ENCODE assay signal across 30 cellular contexts in genomic region chr17:7266784-7267183, GRCh38. TPM values are rescaled to one million over a fixed set of nuclear protein-coding genes. Genes with fewer than 3 reads are reported as not detected.
A peak's percentile ranks its signal among the peaks of the same experiment; 100 is the strongest.
DNase-seq lines count a peak whose midpoint lies in the region; ATAC-seq, FAIRE-seq and TF ChIP-seq lines count a peak whose summit lies in the region.
"Had no signal": no experiment of that assay in that cellular context is flagged by ENCODE, and none has a peak within 500 bp of the region (broad histone marks: within the 10 kb centered on the region; RNA-seq: fewer than 3 reads in every experiment).

No MANE protein-coding gene starts in this region.

- peak overlapping the region; percentile 32; the same call in 1 of the 2 replicates for H3K4me2 ChIP-seq in HepG2 (ENCODE audit: low read depth, low read length)
- H3K4me2 ChIP-seq: BLaER1 had no signal

- H3K27ac Mint-ChIP-seq in mesothelial cell of epicardium, result peak overlapping the region; percentile 15
- no peak overlapping the region for H3K27ac Mint-ChIP-seq in activated naive CD8-positive, alpha-beta T cell treated with anti-CD3 and anti-CD28 coated beads, Interleukin-2, amount 50 U/mL, for 24 hours
- H3K27ac Mint-ChIP-seq: nephron progenitor cell had no signal

- H2AFZ ChIP-seq in HepG2 (ENCODE audit: low read length), result no peak overlapping the region
- H2AFZ ChIP-seq: parathyroid adenoma had no signal

- H3K9me3 ChIP-seq in HepG2 (ENCODE audit: low read length) (no peaks in the 10 kb centered on the region), right lobe of liver (no peaks in the 10 kb centered on the region)
- H3K9me3 ChIP-seq: adrenal gland, BLaER1, gastroesophageal sphincter, tibial nerve had no signal

- H3K9ac ChIP-seq in HepG2 (ENCODE audit: insufficient read depth, low read depth, low read length), result no peak overlapping the region
- H3K9ac ChIP-seq: BLaER1, parathyroid adenoma had no signal

- TF ChIP-seq CTCF in HepG2 (CRISPR knock-in tag; IDR thresholded peaks at IDR 0.05) (no peak), right lobe of liver (IDR thresholded peaks at IDR 0.05) (no peak), mesothelial cell of epicardium (IDR thresholded peaks at IDR 0.05; ENCODE audit: unreplicated experiment) (no peak)

- in situ Hi-C loops in HepG2 (cut with HindIII; ENCODE audit: extremely low pct_ligation_motif_present, low pct_unique_long_range_greater_than_20kb), result no loop called here

- H3K4me1 ChIP-seq in HepG2 (ENCODE audit: insufficient read depth, low read length), result peaks cover 62% of the 10 kb centered on the region
- H3K4me1 ChIP-seq in right lobe of liver, result peaks cover 0 to 18% (median 5%) of the 10 kb centered on the region in 4 donors

- TF ChIP-seq EP300 in HepG2 (IDR thresholded peaks at IDR 0.05; ENCODE audit: low read depth in 2 of 2, low read length in 2 of 2) (no peak), HepG2 (CRISPR knock-in tag; IDR thresholded peaks at IDR 0.05; ENCODE audit: borderline replicate concordance) (no peak)

- no peak for TF ChIP-seq RAD21 in HepG2 (CRISPR knock-in tag; IDR thresholded peaks at IDR 0.05)

- H3K4me3 ChIP-seq in HepG2 (replicated peaks in 1 of 3; ENCODE audit: insufficient read depth in 1 of 3, low read depth in 2 of 3, low read length in 3 of 3) (no peak overlapping the region), right lobe of liver (no peak overlapping the region)
- H3K4me3 ChIP-seq: adrenal gland, BLaER1, gastroesophageal sphincter, tibial nerve had no signal

- peaks cover 16% of the 10 kb centered on the region for H3K4me1 Mint-ChIP-seq in mesothelial cell of epicardium
- peaks cover 25% of the 10 kb centered on the region for H3K4me1 Mint-ChIP-seq in activated naive CD8-positive, alpha-beta T cell treated with anti-CD3 and anti-CD28 coated beads, Interleukin-2, amount 50 U/mL, for 24 hours

- DNase-seq in HepG2 (ENCODE audit: low spot score), result no peak
- no peak for DNase-seq in right lobe of liver
- DNase-seq in amniotic epithelial cell (ENCODE audit: low read depth), result peak; percentile 49
- DNase-seq in mesothelial cell of epicardium (ENCODE audit: low spot score in 2 of 2, unreplicated experiment in 2 of 2), result no peak
- DNase-seq in HT-29 (ENCODE audit: low spot score), result no peak
- DNase-seq in NCI-H446 treated with DMSO at 0.1 percent for 48 hours (lab: John Stamatoyannopoulos, UW), result no peak
- no peak for DNase-seq in activated naive CD8-positive, alpha-beta T cell treated with anti-CD3 and anti-CD28 coated beads, Interleukin-2, amount 50 U/mL, for 24 hours
- DNase-seq: activated CD8-positive, alpha-beta memory T cell treated with anti-CD3 and anti-CD28 coated beads for 24 hours; activated T-cell treated with anti-CD3 and anti-CD28 coated beads, Interleukin-2, amount 50 U/mL, for 1 hour; adrenal gland; Calu3; effector memory CD4-positive, alpha-beta T cell; Kasumi-1; NCI-H1048; NCI-H187 treated with DMSO at 0.1 percent for 48 hours; NCI-H82; nephron progenitor cell had no signal

- H3K79me2 ChIP-seq in HepG2 (ENCODE audit: insufficient read depth, low read length), result no peaks in the 10 kb centered on the region
- H3K79me2 ChIP-seq: parathyroid adenoma had no signal

- no peak for FAIRE-seq in HepG2 (lab: Jason Lieb, UNC)
- FAIRE-seq: colon, keratinocyte had no signal

- H3K4me3 Mint-ChIP-seq in mesothelial cell of epicardium, result no peak overlapping the region
- H3K4me3 Mint-ChIP-seq in activated naive CD8-positive, alpha-beta T cell treated with anti-CD3 and anti-CD28 coated beads, Interleukin-2, amount 50 U/mL, for 24 hours, result no peak overlapping the region
- H3K4me3 Mint-ChIP-seq: nephron progenitor cell had no signal

- 0% methylated on average over 1 of the region's 1 CpG for WGBS in HepG2 (ENCODE audit: low lambda C conversion rate)
- WGBS in right lobe of liver (ENCODE audit: insufficient coverage, low coverage, low lambda C conversion rate, missing lambda C conversion rate), result 5% methylated on average over 1 of the region's 1 CpG

- peak; percentile 25; the same call in 1 of the 3 replicates for ATAC-seq in HepG2
- no peak for ATAC-seq in right lobe of liver
- ATAC-seq in GM21515 (IDR thresholded peaks at IDR 0.05; ENCODE audit: unreplicated experiment), result no peak
- ATAC-seq in activated naive CD8-positive, alpha-beta T cell treated with anti-CD3 and anti-CD28 coated beads, Interleukin-2, amount 50 U/mL, for 24 hours, result no peak
- ATAC-seq: esophagus mucosa, gastroesophageal sphincter, sciatic nerve had no signal

- no peaks in the 10 kb centered on the region for H4K20me1 ChIP-seq in HepG2 (ENCODE audit: insufficient read depth, low read length)

- no TSS peak for BruUV-seq in HepG2 (replicated peaks; lab: Mats Ljungman, UMichigan)

- TF ChIP-seq POLR2A in HepG2 (IDR thresholded peaks at IDR 0.05; ENCODE audit: insufficient read depth in 1 of 2, low read depth in 2 of 2, low read length in 2 of 2) (no peak), right lobe of liver (IDR thresholded peaks at IDR 0.05) (no peak)

- POLR2A ChIA-PET in HepG2 (lab: Yijun Ruan, JAX), result interaction anchor here (0.8 to 3.2 kb wide), 10 partner anchors 8 to 348 kb away, joined by 3 to 26 read pairs (median 4); partner anchors contain the start of genes ACADVL, CTDNEP1, DLG4 and DVL2

- no peak overlapping the region for H3K27ac ChIP-seq in HepG2 (ENCODE audit: extremely low read length, insufficient read depth, low read length)
- H3K27ac ChIP-seq in right lobe of liver, result no peak overlapping the region
- H3K27ac ChIP-seq: adrenal gland, BLaER1, gastroesophageal sphincter, parathyroid adenoma, RWPE1, tibial nerve had no signal

- intact Hi-C loops in HepG2 (cut with micrococcal nuclease; ENCODE audit: unreplicated experiment) (no loop called here), right lobe of liver (cut with DNase I) (no loop called here)

- H3K27me3 ChIP-seq in HepG2 (ENCODE audit: control insufficient read depth in 1 of 2, insufficient read depth in 2 of 2, low read length in 2 of 2) (no peaks in the 10 kb centered on the region), right lobe of liver (no peaks in the 10 kb centered on the region)
- H3K27me3 ChIP-seq: adrenal gland had no signal

- no peaks in the 10 kb centered on the region for H3K36me3 ChIP-seq in HepG2 (replicated peaks in 1 of 2; ENCODE audit: control insufficient read depth in 1 of 2, insufficient read depth in 2 of 2, low read length in 2 of 2)
- no peaks in the 10 kb centered on the region for H3K36me3 ChIP-seq in right lobe of liver
- H3K36me3 ChIP-seq: adrenal gland, BLaER1, gastroesophageal sphincter, tibial nerve had no signal

- CTCF ChIA-PET in HepG2 (lab: Yijun Ruan, JAX; ENCODE audit: low intra/inter-chr PET ratio, low total read pairs), result no interaction called here

- no peaks in the 10 kb centered on the region for H3K9me3 Mint-ChIP-seq in mesothelial cell of epicardium
- H3K9me3 Mint-ChIP-seq in activated naive CD8-positive, alpha-beta T cell treated with anti-CD3 and anti-CD28 coated beads, Interleukin-2, amount 50 U/mL, for 24 hours, result no peaks in the 10 kb centered on the region
- H3K9me3 Mint-ChIP-seq: nephron progenitor cell had no signal

- H3K36me3 Mint-ChIP-seq in mesothelial cell of epicardium, result no peaks in the 10 kb centered on the region
- no peaks in the 10 kb centered on the region for H3K36me3 Mint-ChIP-seq in activated naive CD8-positive, alpha-beta T cell treated with anti-CD3 and anti-CD28 coated beads, Interleukin-2, amount 50 U/mL, for 24 hours (ENCODE audit: low read depth)

- H3K27me3 Mint-ChIP-seq in mesothelial cell of epicardium (ENCODE audit: low read depth), result peaks cover 32% of the 10 kb centered on the region
- peaks cover 21% of the 10 kb centered on the region for H3K27me3 Mint-ChIP-seq in activated naive CD8-positive, alpha-beta T cell treated with anti-CD3 and anti-CD28 coated beads, Interleukin-2, amount 50 U/mL, for 24 hours

RNA-seq across cellular contexts. Expression of gene CLDN7, which starts 4.5 kb away (rescaled TPM):
- total RNA-seq in HepG2 (2016; rRNA removed; fragmentation: Illumina TruSeq; extraction: Trizol) (not detected in 2 replicates), right lobe of liver (100 to 1,000 TPM in 1 of 6 experiments, 10 to 100 TPM in 4, 1 to 10 TPM in 1; 9.6 to 114 (median 23.3) TPM), mesothelial cell of epicardium (79.2 to 86.1 TPM (median 79.9 TPM) in 3 replicates)
- total RNA-seq in HepG2 (2016; cell fraction: cytosol; rRNA removed; fragmentation: Illumina TruSeq; extraction: Trizol; ENCODE audit: low read depth), result not detected in 2 replicates
- total RNA-seq in HepG2 (2016; cell fraction: insoluble cytoplasmic fraction; rRNA removed; fragmentation: Illumina TruSeq; extraction: Trizol), result not detected in 2 replicates
- not detected in 2 replicates for total RNA-seq in HepG2 (2016; cell fraction: membrane; rRNA removed; fragmentation: Illumina TruSeq; extraction: Trizol)
- not detected in 2 replicates for total RNA-seq in HepG2 (2016; cell fraction: nucleus; rRNA removed; fragmentation: Illumina TruSeq; extraction: Trizol)
- not detected in 2 replicates for polyA plus RNA-seq in HepG2 (2011; rRNA removed)
- not detected in 2 replicates for polyA plus RNA-seq in HepG2 (2011; cell fraction: cytosol; rRNA removed)
- not detected in 2 replicates for polyA plus RNA-seq in HepG2 (2011; cell fraction: nucleus; rRNA removed)
- polyA plus RNA-seq in HepG2 (2012), result not detected in 2 replicates
- polyA plus RNA-seq in HepG2 (2016; cell fraction: cytosol; fragmentation: Illumina TruSeq; extraction: Trizol; ENCODE audit: low read depth), result not detected in 2 replicates
- polyA plus RNA-seq in HepG2 (2016; cell fraction: insoluble cytoplasmic fraction; fragmentation: Illumina TruSeq; extraction: Trizol; ENCODE audit: low read depth), result not detected in 2 replicates
- polyA plus RNA-seq in HepG2 (2016; cell fraction: membrane; fragmentation: Illumina TruSeq; extraction: Trizol; ENCODE audit: low read depth), result not detected in 2 replicates
- not detected in 2 replicates for polyA plus RNA-seq in HepG2 (2016; cell fraction: nucleus; fragmentation: Illumina TruSeq; extraction: Trizol; ENCODE audit: insufficient read depth, low read depth)
- 10.0 TPM in 1 of 2 replicates, not detected in the other for polyA minus RNA-seq in HepG2 (2011; rRNA and poly(A)+ RNA removed; ENCODE audit: low replicate concordance)
- polyA minus RNA-seq in HepG2 (2011; cell fraction: cytosol; rRNA and poly(A)+ RNA removed), result not detected in 2 replicates
- polyA minus RNA-seq in HepG2 (2011; cell fraction: nucleus; rRNA and poly(A)+ RNA removed), result not detected in 2 replicates
- total RNA-seq in HT-29 (2014; rRNA removed; shearing (Covaris generic)), result 383 and 429 TPM in 2 replicates
- total RNA-seq: A673, Daoy had no signal

RNA-seq across cellular contexts. Expression of gene SLC2A4, which starts 14.7 kb away (rescaled TPM):
- total RNA-seq in HepG2 (2016; rRNA removed; fragmentation: Illumina TruSeq; extraction: Trizol) (2.6 and 5.8 TPM in 2 replicates), right lobe of liver (1 to 10 TPM in 4 of 6 experiments, under 1 TPM in 2; 0.66 to 2.1 (median 1.4) TPM), mesothelial cell of epicardium (1.6 to 1.8 TPM (median 1.6 TPM) in 3 replicates)
- 1.1 and 1.3 TPM in 2 replicates for total RNA-seq in HepG2 (2016; cell fraction: cytosol; rRNA removed; fragmentation: Illumina TruSeq; extraction: Trizol; ENCODE audit: low read depth)
- 2.6 and 6.2 TPM in 2 replicates for total RNA-seq in HepG2 (2016; cell fraction: insoluble cytoplasmic fraction; rRNA removed; fragmentation: Illumina TruSeq; extraction: Trizol)
- total RNA-seq in HepG2 (2016; cell fraction: membrane; rRNA removed; fragmentation: Illumina TruSeq; extraction: Trizol), result 2.9 and 3.0 TPM in 2 replicates
- total RNA-seq in HepG2 (2016; cell fraction: nucleus; rRNA removed; fragmentation: Illumina TruSeq; extraction: Trizol), result 5.2 and 8.4 TPM in 2 replicates
- polyA plus RNA-seq in HepG2 (2011; rRNA removed), result 4.9 and 6.3 TPM in 2 replicates
- polyA plus RNA-seq in HepG2 (2011; cell fraction: cytosol; rRNA removed), result 3.9 and 5.4 TPM in 2 replicates
- polyA plus RNA-seq in HepG2 (2011; cell fraction: nucleus; rRNA removed), result 13.8 and 15.9 TPM in 2 replicates
- 1.9 and 2.8 TPM in 2 replicates for polyA plus RNA-seq in HepG2 (2012)
- polyA plus RNA-seq in HepG2 (2016; cell fraction: cytosol; fragmentation: Illumina TruSeq; extraction: Trizol; ENCODE audit: low read depth), result 0.44 and 0.46 TPM in 2 replicates
- 1.6 and 2.0 TPM in 2 replicates for polyA plus RNA-seq in HepG2 (2016; cell fraction: insoluble cytoplasmic fraction; fragmentation: Illumina TruSeq; extraction: Trizol; ENCODE audit: low read depth)
- 1.1 and 1.3 TPM in 2 replicates for polyA plus RNA-seq in HepG2 (2016; cell fraction: membrane; fragmentation: Illumina TruSeq; extraction: Trizol; ENCODE audit: low read depth)
- polyA plus RNA-seq in HepG2 (2016; cell fraction: nucleus; fragmentation: Illumina TruSeq; extraction: Trizol; ENCODE audit: insufficient read depth, low read depth), result 8.0 and 10.3 TPM in 2 replicates
- polyA minus RNA-seq in HepG2 (2011; rRNA and poly(A)+ RNA removed; ENCODE audit: low replicate concordance), result 0.68 and 20.8 TPM in 2 replicates
- 5.3 and 5.8 TPM in 2 replicates for polyA minus RNA-seq in HepG2 (2011; cell fraction: cytosol; rRNA and poly(A)+ RNA removed)
- 10.2 and 10.3 TPM in 2 replicates for polyA minus RNA-seq in HepG2 (2011; cell fraction: nucleus; rRNA and poly(A)+ RNA removed)
- total RNA-seq in HT-29 (2014; rRNA removed; shearing (Covaris generic)), result 0.26 and 0.38 TPM in 2 replicates
- total RNA-seq: mononuclear cell had no signal
- polyA plus RNA-seq: keratinocyte had no signal

RNA-seq across cellular contexts. Expression of gene ELP5, which starts 14.8 kb away (rescaled TPM):
- total RNA-seq in HepG2 (2016; rRNA removed; fragmentation: Illumina TruSeq; extraction: Trizol), result 68.0 and 69.8 TPM in 2 replicates
- total RNA-seq in HepG2 (2016; cell fraction: cytosol; rRNA removed; fragmentation: Illumina TruSeq; extraction: Trizol; ENCODE audit: low read depth), result 111 and 129 TPM in 2 replicates
- 64.4 and 71.8 TPM in 2 replicates for total RNA-seq in HepG2 (2016; cell fraction: insoluble cytoplasmic fraction; rRNA removed; fragmentation: Illumina TruSeq; extraction: Trizol)
- total RNA-seq in HepG2 (2016; cell fraction: membrane; rRNA removed; fragmentation: Illumina TruSeq; extraction: Trizol), result 142 and 154 TPM in 2 replicates
- total RNA-seq in HepG2 (2016; cell fraction: nucleus; rRNA removed; fragmentation: Illumina TruSeq; extraction: Trizol), result 40.7 and 41.3 TPM in 2 replicates
- polyA plus RNA-seq in HepG2 (2011; rRNA removed), result 67.6 and 75.4 TPM in 2 replicates
- polyA plus RNA-seq in HepG2 (2011; cell fraction: cytosol; rRNA removed), result 79.0 and 80.4 TPM in 2 replicates
- polyA plus RNA-seq in HepG2 (2011; cell fraction: nucleus; rRNA removed), result 109 and 116 TPM in 2 replicates
- polyA plus RNA-seq in HepG2 (2012), result 54.3 and 56.5 TPM in 2 replicates
- polyA plus RNA-seq in HepG2 (2016; cell fraction: cytosol; fragmentation: Illumina TruSeq; extraction: Trizol; ENCODE audit: low read depth), result 153 and 183 TPM in 2 replicates
- polyA plus RNA-seq in HepG2 (2016; cell fraction: insoluble cytoplasmic fraction; fragmentation: Illumina TruSeq; extraction: Trizol; ENCODE audit: low read depth), result 78.9 and 80.0 TPM in 2 replicates
- polyA plus RNA-seq in HepG2 (2016; cell fraction: membrane; fragmentation: Illumina TruSeq; extraction: Trizol; ENCODE audit: low read depth), result 162 and 180 TPM in 2 replicates
- 87.0 and 90.3 TPM in 2 replicates for polyA plus RNA-seq in HepG2 (2016; cell fraction: nucleus; fragmentation: Illumina TruSeq; extraction: Trizol; ENCODE audit: insufficient read depth, low read depth)
- 70.4 and 79.0 TPM in 2 replicates for polyA minus RNA-seq in HepG2 (2011; rRNA and poly(A)+ RNA removed; ENCODE audit: low replicate concordance)
- polyA minus RNA-seq in HepG2 (2011; cell fraction: cytosol; rRNA and poly(A)+ RNA removed), result 19.7 and 20.9 TPM in 2 replicates
- 29.2 and 33.6 TPM in 2 replicates for polyA minus RNA-seq in HepG2 (2011; cell fraction: nucleus; rRNA and poly(A)+ RNA removed)
- total RNA-seq in right lobe of liver, result 10 to 100 TPM; 14.2 to 29.6 (median 22.9) TPM
- 37.9 to 42.8 TPM (median 42.1 TPM) in 3 replicates for total RNA-seq in mesothelial cell of epicardium
- total RNA-seq in HT-29 (2014; rRNA removed; shearing (Covaris generic)), result 46.5 and 46.7 TPM in 2 replicates

RNA-seq across cellular contexts. Expression of gene CTDNEP1, which starts 15.2 kb away (rescaled TPM):
- total RNA-seq in HepG2 (2016; rRNA removed; fragmentation: Illumina TruSeq; extraction: Trizol) (19.8 and 32.0 TPM in 2 replicates), right lobe of liver (10 to 100 TPM; 25.9 to 34.6 (median 31.9) TPM), mesothelial cell of epicardium (122 to 132 TPM (median 130 TPM) in 3 replicates)
- 19.4 and 21.9 TPM in 2 replicates for total RNA-seq in HepG2 (2016; cell fraction: cytosol; rRNA removed; fragmentation: Illumina TruSeq; extraction: Trizol; ENCODE audit: low read depth)
- 18.5 and 25.6 TPM in 2 replicates for total RNA-seq in HepG2 (2016; cell fraction: insoluble cytoplasmic fraction; rRNA removed; fragmentation: Illumina TruSeq; extraction: Trizol)
- total RNA-seq in HepG2 (2016; cell fraction: membrane; rRNA removed; fragmentation: Illumina TruSeq; extraction: Trizol), result 66.8 and 71.2 TPM in 2 replicates
- 30.3 and 34.3 TPM in 2 replicates for total RNA-seq in HepG2 (2016; cell fraction: nucleus; rRNA removed; fragmentation: Illumina TruSeq; extraction: Trizol)
- 118 and 126 TPM in 2 replicates for polyA plus RNA-seq in HepG2 (2011; rRNA removed)
- 101 and 109 TPM in 2 replicates for polyA plus RNA-seq in HepG2 (2011; cell fraction: cytosol; rRNA removed)
- 101 and 114 TPM in 2 replicates for polyA plus RNA-seq in HepG2 (2011; cell fraction: nucleus; rRNA removed)
- polyA plus RNA-seq in HepG2 (2012), result 127 and 151 TPM in 2 replicates
- polyA plus RNA-seq in HepG2 (2016; cell fraction: cytosol; fragmentation: Illumina TruSeq; extraction: Trizol; ENCODE audit: low read depth), result 143 and 153 TPM in 2 replicates
- polyA plus RNA-seq in HepG2 (2016; cell fraction: insoluble cytoplasmic fraction; fragmentation: Illumina TruSeq; extraction: Trizol; ENCODE audit: low read depth), result 110 and 145 TPM in 2 replicates
- polyA plus RNA-seq in HepG2 (2016; cell fraction: membrane; fragmentation: Illumina TruSeq; extraction: Trizol; ENCODE audit: low read depth), result 280 and 308 TPM in 2 replicates
- 149 and 153 TPM in 2 replicates for polyA plus RNA-seq in HepG2 (2016; cell fraction: nucleus; fragmentation: Illumina TruSeq; extraction: Trizol; ENCODE audit: insufficient read depth, low read depth)
- polyA minus RNA-seq in HepG2 (2011; rRNA and poly(A)+ RNA removed; ENCODE audit: low replicate concordance), result 128 and 176 TPM in 2 replicates
- 85.9 and 95.1 TPM in 2 replicates for polyA minus RNA-seq in HepG2 (2011; cell fraction: cytosol; rRNA and poly(A)+ RNA removed)
- polyA minus RNA-seq in HepG2 (2011; cell fraction: nucleus; rRNA and poly(A)+ RNA removed), result 45.1 and 50.7 TPM in 2 replicates
- 32.8 and 51.4 TPM in 2 replicates for total RNA-seq in HT-29 (2014; rRNA removed; shearing (Covaris generic))

RNA-seq across cellular contexts. Expression of gene GABARAP, which starts 24.5 kb away (rescaled TPM):
- total RNA-seq in HepG2 (2016; rRNA removed; fragmentation: Illumina TruSeq; extraction: Trizol) (161 and 239 TPM in 2 replicates), right lobe of liver (100 to 1,000 TPM; 238 to 330 (median 244) TPM), mesothelial cell of epicardium (424 to 451 TPM (median 429 TPM) in 3 replicates)
- 90.5 and 100 TPM in 2 replicates for total RNA-seq in HepG2 (2016; cell fraction: cytosol; rRNA removed; fragmentation: Illumina TruSeq; extraction: Trizol; ENCODE audit: low read depth)
- total RNA-seq in HepG2 (2016; cell fraction: insoluble cytoplasmic fraction; rRNA removed; fragmentation: Illumina TruSeq; extraction: Trizol), result 168 and 250 TPM in 2 replicates
- total RNA-seq in HepG2 (2016; cell fraction: membrane; rRNA removed; fragmentation: Illumina TruSeq; extraction: Trizol), result 138 and 155 TPM in 2 replicates
- total RNA-seq in HepG2 (2016; cell fraction: nucleus; rRNA removed; fragmentation: Illumina TruSeq; extraction: Trizol), result 68.4 and 69.0 TPM in 2 replicates
- 274 and 310 TPM in 2 replicates for polyA plus RNA-seq in HepG2 (2011; rRNA removed)
- polyA plus RNA-seq in HepG2 (2011; cell fraction: cytosol; rRNA removed), result 305 and 428 TPM in 2 replicates
- polyA plus RNA-seq in HepG2 (2011; cell fraction: nucleus; rRNA removed), result 83.2 and 122 TPM in 2 replicates
- 331 and 348 TPM in 2 replicates for polyA plus RNA-seq in HepG2 (2012)
- 210 and 241 TPM in 2 replicates for polyA plus RNA-seq in HepG2 (2016; cell fraction: cytosol; fragmentation: Illumina TruSeq; extraction: Trizol; ENCODE audit: low read depth)
- 472 and 477 TPM in 2 replicates for polyA plus RNA-seq in HepG2 (2016; cell fraction: insoluble cytoplasmic fraction; fragmentation: Illumina TruSeq; extraction: Trizol; ENCODE audit: low read depth)
- polyA plus RNA-seq in HepG2 (2016; cell fraction: membrane; fragmentation: Illumina TruSeq; extraction: Trizol; ENCODE audit: low read depth), result 260 and 279 TPM in 2 replicates
- polyA plus RNA-seq in HepG2 (2016; cell fraction: nucleus; fragmentation: Illumina TruSeq; extraction: Trizol; ENCODE audit: insufficient read depth, low read depth), result 204 and 210 TPM in 2 replicates
- 234 and 265 TPM in 2 replicates for polyA minus RNA-seq in HepG2 (2011; rRNA and poly(A)+ RNA removed; ENCODE audit: low replicate concordance)
- 83.4 and 114 TPM in 2 replicates for polyA minus RNA-seq in HepG2 (2011; cell fraction: cytosol; rRNA and poly(A)+ RNA removed)
- 37.2 and 53.3 TPM in 2 replicates for polyA minus RNA-seq in HepG2 (2011; cell fraction: nucleus; rRNA and poly(A)+ RNA removed)
- 72.3 and 84.0 TPM in 2 replicates for total RNA-seq in HT-29 (2014; rRNA removed; shearing (Covaris generic))

Comparison
In these comparisons a context has a peak if more than half of its experiments do, and no peak if none do; other contexts are left out.
1. RNA of gene CLDN7, which starts 4.5 kb away (total RNA-seq): 383 to 429 TPM in HT-29, 79.2 to 86.1 TPM in mesothelial cell of epicardium and 9.6 to 114 TPM in right lobe of liver; not detected in HepG2; every median in the first group is over 4 times any median in the second.